ENCODE assay signal across 8 cellular contexts in genomic region chr18:12377556-12378553, GRCh38. TPM values are rescaled to one million over a fixed set of nuclear protein-coding genes. Genes with fewer than 3 reads are reported as not detected.
DNase-seq lines count a peak whose midpoint lies in the region; ATAC-seq, FAIRE-seq and TF ChIP-seq lines count a peak whose summit lies in the region.

No MANE protein-coding gene starts in this region.

- H3K36me3 ChIP-seq in GM23338 (ENCODE audit: insufficient read depth), result no peaks in the 10 kb centered on the region
- peaks cover 0 to 3% of the 10 kb centered on the region in 2 experiments; a peak in 1 of 4 replicates for H3K36me3 ChIP-seq in GM12878 (ENCODE audit: control insufficient read depth in 2 of 2, insufficient read depth in 2 of 2, low read length in 1 of 2)

- no peaks in the 10 kb centered on the region for H3K9me3 ChIP-seq in GM12878 (replicated peaks; ENCODE audit: control insufficient read depth, insufficient read depth, low read length)

- peak overlapping the region; percentile 98 for H3K27ac ChIP-seq in GM23338 (ENCODE audit: low read depth)
- peak overlapping the region; percentile 16 for H3K27ac ChIP-seq in GM12878 (ENCODE audit: control insufficient read depth, insufficient read depth)

- H4K20me1 ChIP-seq in GM23338 (replicated peaks; ENCODE audit: insufficient read depth), result peaks cover 24% of the 10 kb centered on the region
- H4K20me1 ChIP-seq in GM12878 (ENCODE audit: control insufficient read depth, insufficient read depth), result no peaks in the 10 kb centered on the region; the same call in none of the 2 replicates

- SMC1A ChIA-PET in GM12878 (lab: Charles Lee; ENCODE audit: uncharacterized antibody, unreplicated experiment), result interaction anchor here (1.0 to 1.7 kb wide), 3 partner anchors 30 to 326 kb away, joined by 3 to 5 read pairs (median 4); partner anchors contain the start of gene PRELID3A

- H3K36me3 Mint-ChIP-seq in GM23338 (ENCODE audit: low read depth) (peaks cover 6% of the 10 kb centered on the region; the same call in 2 of the 3 replicates), memory B cell (peaks cover 4% of the 10 kb centered on the region)

- no peak for TF ChIP-seq RAD21 in GM12878 (IDR thresholded peaks at IDR 0.05; ENCODE audit: insufficient read depth, low read depth, low read length)

- H2AFZ ChIP-seq in GM23338, result peak overlapping the region; percentile 78; the same call in 1 of the 2 replicates
- peak overlapping the region; percentile 80 for H2AFZ ChIP-seq in GM12878 (ENCODE audit: control insufficient read depth, low read depth, low read length)

- DNase-seq in NCI-H146 treated with DMSO at 0.1 percent for 48 hours (lab: John Stamatoyannopoulos, UW; ENCODE audit: unreplicated experiment) (peak; percentile 63), NCI-H146 (lab: John Stamatoyannopoulos, UW) (no peak), GM23338 (ENCODE audit: low spot score) (peak; percentile 98), LHCN-M2 (ENCODE audit: low read depth) (peak; percentile 98), GM12878 (ENCODE audit: low read depth, low spot score) (no peak), memory B cell (ENCODE audit: low spot score in 2 of 2) (no peak), GF-D8 (lab: John Stamatoyannopoulos, UW) (no peak), DMS153 (lab: John Stamatoyannopoulos, UW) (no peak)

- H3K4me3 Mint-ChIP-seq in GM23338, result peak overlapping the region; percentile 96
- H3K4me3 Mint-ChIP-seq in memory B cell, result peak overlapping the region; percentile 87

- peak; percentile 88 for ATAC-seq in GM23338
- ATAC-seq in GM12878, result peak; percentile 84
- ATAC-seq in memory B cell (ENCODE audit: low read depth), result no peak

- no peak for TF ChIP-seq POLR2A in GM12878 (IDR thresholded peaks at IDR 0.05; ENCODE audit: low read depth, low read length)

- H3K27me3 Mint-ChIP-seq in GM23338 (ENCODE audit: insufficient read depth, low read depth, poor library complexity) (peaks cover 5% of the 10 kb centered on the region), memory B cell (no peaks in the 10 kb centered on the region)

- H3K9me3 Mint-ChIP-seq in GM23338 (no peaks in the 10 kb centered on the region; the same call in 2 of the 3 replicates), memory B cell (no peaks in the 10 kb centered on the region)

- H3K4me1 Mint-ChIP-seq in GM23338 (peaks cover 30% of the 10 kb centered on the region), memory B cell (peaks cover 26% of the 10 kb centered on the region)

- peak overlapping the region; percentile 74 for H3K9ac ChIP-seq in GM12878 (ENCODE audit: control insufficient read depth, insufficient read depth, low read length)

- H3K4me2 ChIP-seq in GM23338 (peak overlapping the region; percentile 75), GM12878 (ENCODE audit: control insufficient read depth, insufficient read depth) (peak overlapping the region; percentile 85)

- TF ChIP-seq CTCF in GM23338 (conservative IDR thresholded peaks at IDR 0.05; ENCODE audit: low read depth in 2 of 2) (no peak), GM12878 (IDR thresholded peaks at IDR 0.05 in 2 of 3, conservative IDR thresholded peaks at IDR 0.05 in 1 of 3; ENCODE audit: control insufficient read depth in 2 of 3, extremely low read depth in 1 of 3, insufficient read depth in 1 of 3, low read depth in 3 of 3, low read length in 3 of 3) (peak in 1 of 3 experiments; percentile 11; a peak in 1 of 6 replicates)

- no peak for TF ChIP-seq EP300 in GM12878 (IDR thresholded peaks at IDR 0.05; ENCODE audit: borderline replicate concordance in 1 of 2, control insufficient read depth in 1 of 2, low read depth in 2 of 2, low read length in 2 of 2)

- peak; percentile 81 for FAIRE-seq in GM12878 (lab: Jason Lieb, UNC)

- CTCF ChIA-PET in GM12878 (lab: Yijun Ruan, JAX), result interaction anchor here (0.7 to 3.5 kb wide), 7 partner anchors 15 to 106 kb away, joined by 3 to 15 read pairs (median 3); partner anchors contain the start of gene PRELID3A

- H3K27me3 ChIP-seq in GM23338 (ENCODE audit: insufficient read depth) (no peaks in the 10 kb centered on the region), GM12878 (replicated peaks in 1 of 2; ENCODE audit: control insufficient read depth in 2 of 2, insufficient read depth in 2 of 2, low read length in 1 of 2) (no peaks in the 10 kb centered on the region)

- WGBS in GM12878 (ENCODE audit: insufficient coverage, insufficient replicate concordance, low lambda C conversion rate, missing lambda C conversion rate), result 18% methylated on average over 30 of the region's 35 CpGs

- POLR2A ChIA-PET in GM12878 (lab: Charles Lee), result interaction anchor here (0.6 to 3.1 kb wide), 12 partner anchors 9 to 613 kb away, joined by 3 to 15 read pairs (median 5); partner anchors contain the start of genes CEP192, PRELID3A and PTPN2

- TSS peak; percentile 71 for BruUV-seq in GM12878 (replicated peaks; lab: Mats Ljungman, UMichigan)

- H3K4me1 ChIP-seq in GM23338 (ENCODE audit: insufficient read depth), result peaks cover 30% of the 10 kb centered on the region
- peaks cover 3% of the 10 kb centered on the region; the same call in 1 of the 2 replicates for H3K4me1 ChIP-seq in GM12878 (ENCODE audit: control insufficient read depth, insufficient read depth, low read length)

- in situ Hi-C loops in GM12878 (cut with MboI), result loop anchor here (5.0 kb wide), 1 partner anchor 569 kb away; the partner anchor contains the start of gene SEH1L

- H3F3A ChIP-seq in GM23338 (replicated peaks; ENCODE audit: low read depth), result 0 out of 2 replicates have a peak, but pooled peaks cover 16% of the 10 kb centered on the region

- H3K27ac Mint-ChIP-seq in GM23338 (peak overlapping the region; percentile 100), memory B cell (peak overlapping the region; percentile 84)

- no peaks in the 10 kb centered on the region for H3K9me2 ChIP-seq in GM23338 (ENCODE audit: insufficient read depth)

- H3K4me3 ChIP-seq in GM23338 (peak overlapping the region; percentile 57), GM12878 (peak overlapping the region; percentile 94)

- intact Hi-C loops in GM12878 (cut with micrococcal nuclease; ENCODE audit: unreplicated experiment), result loop anchor here (5.0 to 10.0 kb wide), 2 partner anchors 507 to 569 kb away; partner anchors contain the start of genes PTPN2 and SEH1L

- H3K79me2 ChIP-seq in GM23338 (replicated peaks; ENCODE audit: insufficient read depth) (peaks cover 38% of the 10 kb centered on the region), GM12878 (ENCODE audit: control insufficient read depth, insufficient read depth, low read length) (peaks cover 40% of the 10 kb centered on the region)

- RAD21 ChIA-PET in GM12878 (lab: Charles Lee; ENCODE audit: unreplicated experiment), result interaction anchor here (0.6 to 2.7 kb wide), 10 partner anchors 16 to 506 kb away, joined by 3 to 17 read pairs (median 4); partner anchors contain the start of gene PRELID3A

RNA-seq across cellular contexts. Expression of gene AFG3L2, which starts 0.8 kb away (rescaled TPM):
- 94.9 and 105 TPM in 2 replicates for total RNA-seq in GM23338 (2014; rRNA removed; shearing (Covaris generic))
- 47.5 and 50.3 TPM in 2 replicates for polyA plus RNA-seq in GM23338 (2016; fragmentation: Nextera tagmentation; extraction: Ambion mirVana)
- 49.9 and 50.7 TPM in 2 replicates for total RNA-seq in LHCN-M2 (2014; rRNA removed)
- polyA plus RNA-seq in LHCN-M2 (2012), result 23.1 TPM
- total RNA-seq in GM12878 (2013; cell fraction: nucleolus; rRNA removed), result 76.0 and 83.0 TPM in 2 replicates
- total RNA-seq in GM12878 (2014; rRNA removed), result 57.9 and 62.9 TPM in 2 replicates
- total RNA-seq in GM12878 (2014; rRNA removed; fragmentation: Illumina TruSeq; extraction: Trizol), result 67.7 and 71.0 TPM in 2 replicates
- 63.8 and 68.0 TPM in 2 replicates for total RNA-seq in GM12878 (2021)
- 27.0 TPM for polyA plus RNA-seq in GM12878 (2011; ENCODE audit: low read depth)
- polyA plus RNA-seq in GM12878 (2011; rRNA removed), result 49.6 and 62.2 TPM in 2 replicates
- polyA plus RNA-seq in GM12878 (2011; cell fraction: cytosol; rRNA removed), result 32.0 and 33.2 TPM in 2 replicates
- polyA plus RNA-seq in GM12878 (2011; cell fraction: nucleus; rRNA removed), result 46.8 and 48.9 TPM in 2 replicates
- 35.5 and 37.8 TPM in 2 replicates for polyA plus RNA-seq in GM12878 (2012)
- 57.6 and 70.8 TPM in 2 replicates for polyA plus RNA-seq in GM12878 (2014; fragmentation: Illumina TruSeq; extraction: Trizol)
- 10 to 100 TPM; 21.0 to 21.6 TPM for polyA plus RNA-seq in GM12878 (2014; fragmentation: Nextera tagmentation; extraction: Ambion mirVana)
- polyA plus RNA-seq in GM12878 (2014; rRNA removed), result 50.4 and 56.1 TPM in 2 replicates
- 10 to 100 TPM; 66.6 to 72.7 TPM for polyA plus RNA-seq in GM12878 (2016; fragmentation: Nextera tagmentation; extraction: Ambion mirVana)
- 41.6 and 42.9 TPM in 2 replicates for polyA minus RNA-seq in GM12878 (2011; rRNA and poly(A)+ RNA removed)
- polyA minus RNA-seq in GM12878 (2011; cell fraction: cytosol; rRNA and poly(A)+ RNA removed), result 17.1 and 23.5 TPM in 2 replicates
- polyA minus RNA-seq in GM12878 (2011; cell fraction: nucleus; rRNA and poly(A)+ RNA removed), result 16.3 and 27.9 TPM in 2 replicates

RNA-seq across cellular contexts. Expression of gene PRELID3A, which starts 29.9 kb away (rescaled TPM):
- 13.0 and 15.8 TPM in 2 replicates for total RNA-seq in GM23338 (2014; rRNA removed; shearing (Covaris generic))
- polyA plus RNA-seq in GM23338 (2016; fragmentation: Nextera tagmentation; extraction: Ambion mirVana), result 6.5 and 7.0 TPM in 2 replicates
- 2.3 and 3.8 TPM in 2 replicates for total RNA-seq in LHCN-M2 (2014; rRNA removed)
- polyA plus RNA-seq in LHCN-M2 (2012), result 5.3 TPM
- total RNA-seq in GM12878 (2013; cell fraction: nucleolus; rRNA removed), result 35.5 and 38.9 TPM in 2 replicates
- 6.0 and 11.0 TPM in 2 replicates for total RNA-seq in GM12878 (2014; rRNA removed)
- 6.9 and 7.3 TPM in 2 replicates for total RNA-seq in GM12878 (2014; rRNA removed; fragmentation: Illumina TruSeq; extraction: Trizol)
- total RNA-seq in GM12878 (2021), result 10.0 and 13.1 TPM in 2 replicates
- 2.8 TPM for polyA plus RNA-seq in GM12878 (2011; ENCODE audit: low read depth)
- 6.1 and 7.6 TPM in 2 replicates for polyA plus RNA-seq in GM12878 (2011; rRNA removed)
- polyA plus RNA-seq in GM12878 (2011; cell fraction: cytosol; rRNA removed), result 5.7 and 7.4 TPM in 2 replicates
- 35.5 and 36.8 TPM in 2 replicates for polyA plus RNA-seq in GM12878 (2011; cell fraction: nucleus; rRNA removed)
- 5.6 and 6.6 TPM in 2 replicates for polyA plus RNA-seq in GM12878 (2012)
- polyA plus RNA-seq in GM12878 (2014; fragmentation: Illumina TruSeq; extraction: Trizol), result 4.7 and 7.3 TPM in 2 replicates
- 1 to 10 TPM in 1 of 2 experiments, under 1 TPM in 1; 0.43 to 1.2 TPM for polyA plus RNA-seq in GM12878 (2014; fragmentation: Nextera tagmentation; extraction: Ambion mirVana)
- polyA plus RNA-seq in GM12878 (2014; rRNA removed), result 14.3 and 19.4 TPM in 2 replicates
- polyA plus RNA-seq in GM12878 (2016; fragmentation: Nextera tagmentation; extraction: Ambion mirVana), result 1 to 10 TPM; 7.3 to 9.1 TPM
- 1.8 and 3.0 TPM in 2 replicates for polyA minus RNA-seq in GM12878 (2011; rRNA and poly(A)+ RNA removed)
- 2.9 TPM in 1 of 2 replicates, not detected in the other for polyA minus RNA-seq in GM12878 (2011; cell fraction: cytosol; rRNA and poly(A)+ RNA removed)
- 2.9 and 8.0 TPM in 2 replicates for polyA minus RNA-seq in GM12878 (2011; cell fraction: nucleus; rRNA and poly(A)+ RNA removed)

Comparison
In these comparisons a context has a peak if more than half of its experiments do, and no peak if none do; other contexts are left out.
1. DNase-seq: peak in NCI-H146 treated with DMSO at 0.1 percent for 48 hours (single experiment), GM23338 (single experiment) and LHCN-M2 (single experiment); none in NCI-H146 (single experiment), GM12878 (single experiment), memory B cell (0 of 2), GF-D8 (single experiment) and DMS153 (single experiment).